Comparison of ENCODE assay signal across 24 cellular contexts in genomic region chr9:85971731-85972130, GRCh38. TPM values are rescaled to one million over a fixed set of nuclear protein-coding genes. Genes with fewer than 3 reads are reported as not detected.
A peak's percentile ranks its signal among the peaks of the same experiment; 100 is the strongest.
DNase-seq lines count a peak whose midpoint lies in the region; ATAC-seq and TF ChIP-seq lines count a peak whose summit lies in the region.
"Had no signal": no experiment of that assay in that cellular context is flagged by ENCODE, and none has a peak within 500 bp of the region (broad histone marks: within the 10 kb centered on the region; RNA-seq: fewer than 3 reads in every experiment).

No MANE protein-coding gene starts in this region.

- H3K4me3 ChIP-seq in mammary epithelial cell (replicated peaks in 1 of 3; ENCODE audit: insufficient read depth in 1 of 3, low read depth in 2 of 3, low read length in 3 of 3), result no peak overlapping the region
- H3K4me3 ChIP-seq in choroid plexus epithelial cell (ENCODE audit: low read depth, low read length), result no peak overlapping the region
- H3K4me3 ChIP-seq in foreskin fibroblast (ENCODE audit: low read depth in 1 of 2, low read length in 2 of 2), result no peak overlapping the region
- H3K4me3 ChIP-seq: GM23338 had no signal

- H3K9me3 ChIP-seq in mammary epithelial cell (replicated peaks; ENCODE audit: insufficient read depth, low read length), result no peaks in the 10 kb centered on the region

- no peak overlapping the region for H2AFZ ChIP-seq in mammary epithelial cell (ENCODE audit: low read depth, low read length)
- H2AFZ ChIP-seq: GM23338 had no signal

- in situ Hi-C loops in mammary epithelial cell (cut with MboI; ENCODE audit: low sequenced_read_pairs in 2 of 2), result no loop called here

- H3K27me3 ChIP-seq in mammary epithelial cell (ENCODE audit: insufficient read depth, low read length), result no peaks in the 10 kb centered on the region

- CTCF ChIA-PET in MCF 10A (lab: Yijun Ruan, JAX) (interaction anchor here (0.5 to 0.7 kb wide), 2 partner anchors 24 to 348 kb away, joined by 3 read pairs; no protein-coding TSS in a partner anchor), mammary epithelial cell (lab: Charles Lee; ENCODE audit: low non-redundant PET) (no interaction called here)

- intact Hi-C loops in MCF 10A (cut with micrococcal nuclease) (no loop called here), mammary epithelial cell (cut with micrococcal nuclease) (no loop called here)

- dilution Hi-C loops in mammary epithelial cell (cut with HindIII; ENCODE audit: low sequenced_read_pairs), result no loop called here

- DNase-seq in MCF 10A (ENCODE audit: unreplicated experiment), result peak; percentile 17
- DNase-seq in mammary epithelial cell, result no peak
- peak; percentile 24 for DNase-seq in choroid plexus epithelial cell (ENCODE audit: low read depth)
- peak; percentile 7 to 24 for DNase-seq in foreskin fibroblast
- no peak for DNase-seq in stimulated activated effector memory CD8-positive, alpha-beta T cell treated with anti-CD3 and anti-CD28 coated beads, Interleukin-12 subunit alpha, Interleukin-12 subunit beta, amount 100 ng/mL, for 72 hours (ENCODE audit: low spot score in 2 of 2)
- DNase-seq in dermis blood vessel endothelial cell, result no peak
- no peak for DNase-seq in cerebellum (ENCODE audit: low spot score)
- DNase-seq in NCI-H526 treated with DMSO at 0.1 percent for 48 hours (lab: John Stamatoyannopoulos, UW), result no peak
- DNase-seq: 8988T, DMS 273 treated with DMSO at 0.1 percent for 48 hours, DND-41, KG1, NCI-H1417, NCI-H187, NCI-H2107, NCI-H510A, NCI-H82, OCI-M1, RPMI8226, SHP77 treated with DMSO at 0.1 percent for 48 hours had no signal

- H3K4me1 Mint-ChIP-seq in MCF 10A (ENCODE audit: insufficient read depth, unreplicated experiment), result peaks cover 13% of the 10 kb centered on the region
- H3K4me1 Mint-ChIP-seq in stimulated activated effector memory CD8-positive, alpha-beta T cell treated with anti-CD3 and anti-CD28 coated beads, Interleukin-12 subunit alpha, Interleukin-12 subunit beta, amount 100 ng/mL, for 72 hours, result peaks cover 10% of the 10 kb centered on the region
- H3K4me1 Mint-ChIP-seq: B cell, GM23338 had no signal

- ATAC-seq in stimulated activated effector memory CD8-positive, alpha-beta T cell treated with anti-CD3 and anti-CD28 coated beads, Interleukin-12 subunit alpha, Interleukin-12 subunit beta, amount 100 ng/mL, for 72 hours, result no peak
- ATAC-seq: GM23338, HCT116, HepG2 had no signal

- no peak overlapping the region for H3K27ac ChIP-seq in mammary epithelial cell (ENCODE audit: insufficient read depth, low read depth, low read length)

- H3K4me3 Mint-ChIP-seq in MCF 10A (ENCODE audit: unreplicated experiment), result no peak overlapping the region
- H3K4me3 Mint-ChIP-seq in stimulated activated effector memory CD8-positive, alpha-beta T cell treated with anti-CD3 and anti-CD28 coated beads, Interleukin-12 subunit alpha, Interleukin-12 subunit beta, amount 100 ng/mL, for 72 hours, result no peak overlapping the region
- H3K4me3 Mint-ChIP-seq: B cell, GM23338 had no signal

- H3K4me1 ChIP-seq in mammary epithelial cell (ENCODE audit: insufficient read depth, low read length), result no peaks in the 10 kb centered on the region

- H3K36me3 Mint-ChIP-seq in MCF 10A (ENCODE audit: insufficient read depth, unreplicated experiment), result peaks cover 70% of the 10 kb centered on the region
- H3K36me3 Mint-ChIP-seq in stimulated activated effector memory CD8-positive, alpha-beta T cell treated with anti-CD3 and anti-CD28 coated beads, Interleukin-12 subunit alpha, Interleukin-12 subunit beta, amount 100 ng/mL, for 72 hours, result peaks cover 76% of the 10 kb centered on the region

- POLR2A ChIA-PET in MCF 10A (lab: Yijun Ruan, JAX), result interaction anchor here (0.6 to 1.7 kb wide), 2 partner anchors 10 to 296 kb away, joined by 3 read pairs; no protein-coding TSS in a partner anchor

- no peaks in the 10 kb centered on the region for H3K27me3 Mint-ChIP-seq in MCF 10A (ENCODE audit: insufficient read depth, unreplicated experiment)
- H3K27me3 Mint-ChIP-seq: B cell had no signal

- no peaks in the 10 kb centered on the region for H3K9me3 Mint-ChIP-seq in MCF 10A (ENCODE audit: unreplicated experiment)
- H3K9me3 Mint-ChIP-seq in stimulated activated effector memory CD8-positive, alpha-beta T cell treated with anti-CD3 and anti-CD28 coated beads, Interleukin-12 subunit alpha, Interleukin-12 subunit beta, amount 100 ng/mL, for 72 hours, result no peaks in the 10 kb centered on the region
- H3K9me3 Mint-ChIP-seq: GM23338 had no signal

- no peak overlapping the region for H3K4me2 ChIP-seq in mammary epithelial cell (ENCODE audit: insufficient read depth, low read depth, low read length)
- H3K4me2 ChIP-seq: GM23338 had no signal

- H3K27ac Mint-ChIP-seq in MCF 10A (ENCODE audit: low read depth, unreplicated experiment), result no peak overlapping the region
- peak overlapping the region; percentile 6 for H3K27ac Mint-ChIP-seq in stimulated activated effector memory CD8-positive, alpha-beta T cell treated with anti-CD3 and anti-CD28 coated beads, Interleukin-12 subunit alpha, Interleukin-12 subunit beta, amount 100 ng/mL, for 72 hours
- H3K27ac Mint-ChIP-seq: B cell, GM23338 had no signal

- H4K20me1 ChIP-seq in mammary epithelial cell (ENCODE audit: insufficient read depth, low read length), result no peaks in the 10 kb centered on the region

- H3K79me2 ChIP-seq in mammary epithelial cell (ENCODE audit: insufficient read depth, low read length), result peaks cover 4% of the 10 kb centered on the region

- no TSS peak for BruUV-seq in MCF 10A (replicated peaks; lab: Mats Ljungman, UMichigan)
- BruUV-seq in mammary epithelial cell (replicated peaks; lab: Mats Ljungman, UMichigan), result no TSS peak

- TF ChIP-seq CTCF in MCF 10A (IDR thresholded peaks at IDR 0.05; ENCODE audit: unreplicated experiment), result no peak
- no peak for TF ChIP-seq CTCF in mammary epithelial cell (conservative IDR thresholded peaks at IDR 0.05 in 1 of 2, IDR thresholded peaks at IDR 0.05 in 1 of 2; ENCODE audit: extremely low read depth in 1 of 2, insufficient read depth in 1 of 2, low read depth in 1 of 2, low read length in 2 of 2)
- TF ChIP-seq CTCF in choroid plexus epithelial cell (conservative IDR thresholded peaks at IDR 0.05; ENCODE audit: low read depth, low read length), result no peak
- no peak for TF ChIP-seq CTCF in foreskin fibroblast (IDR thresholded peaks at IDR 0.05; ENCODE audit: low read depth, low read length)

- H3K36me3 ChIP-seq in mammary epithelial cell (ENCODE audit: insufficient read depth, low read length), result peaks cover 30% of the 10 kb centered on the region

- H3K9ac ChIP-seq in mammary epithelial cell (ENCODE audit: insufficient read depth, low read length), result no peak overlapping the region

RNA-seq across cellular contexts. Expression of gene NAA35, which starts 30.8 kb away (rescaled TPM):
- total RNA-seq in MCF 10A (2022) (36.2 and 37.6 TPM in 2 replicates), mammary epithelial cell (10 to 100 TPM; 37.7 to 38.0 TPM), dermis blood vessel endothelial cell (19.4 and 31.4 TPM in 2 replicates), cerebellum (47.8 TPM)
- polyA plus RNA-seq in mammary epithelial cell, result 21.1 TPM
- 17.8 TPM for polyA minus RNA-seq in mammary epithelial cell

Comparison
In these comparisons a context has a peak if more than half of its experiments do, and no peak if none do; other contexts are left out.
1. DNase-seq: peak in MCF 10A (single experiment), choroid plexus epithelial cell (single experiment) and foreskin fibroblast (2 of 2); none in mammary epithelial cell (single experiment), stimulated activated effector memory CD8-positive, alpha-beta T cell treated with anti-CD3 and anti-CD28 coated beads, Interleukin-12 subunit alpha, Interleukin-12 subunit beta, amount 100 ng/mL, for 72 hours (0 of 2), dermis blood vessel endothelial cell (single experiment), cerebellum (single experiment) and NCI-H526 treated with DMSO at 0.1 percent for 48 hours (single experiment).